8 cellular contexts compared by ENCODE assay signal in genomic region chr14:69398053-69398817, GRCh38. TPM values are rescaled to one million over a fixed set of nuclear protein-coding genes. Genes with fewer than 3 reads are reported as not detected.
DNase-seq lines count a peak whose midpoint lies in the region; ATAC-seq lines count a peak whose summit lies in the region.

Gene ERH (minus strand): TSS chr14:69398299. CDS start chr14:69398233, 66 bp downstream.
Gene SLC39A9 (plus strand): TSS chr14:69398692. CDS start chr14:69399370, 678 bp downstream.

- ATAC-seq in GM21360 (IDR thresholded peaks at IDR 0.05; ENCODE audit: unreplicated experiment), result peak; percentile 88
- ATAC-seq in effector memory CD8-positive, alpha-beta T cell (replicated peaks), result peak; percentile 86

- peaks cover 23 to 58% of the 10 kb centered on the region in 2 donors for H3K4me1 Mint-ChIP-seq in effector memory CD8-positive, alpha-beta T cell (ENCODE audit: low read depth in 2 of 2)

- DNase-seq in COLO668 (lab: John Stamatoyannopoulos, UW; ENCODE audit: unreplicated experiment) (peak; percentile 97), HT1080 (ENCODE audit: low read depth) (peak; percentile 95), NOMO-1 treated with DMSO at 0.1 percent for 48 hours (lab: John Stamatoyannopoulos, UW; ENCODE audit: unreplicated experiment) (peak; percentile 97), medulla oblongata (ENCODE audit: extremely low spot score) (peak; percentile 99)
- DNase-seq in activated CD8-positive, alpha-beta memory T cell treated with anti-CD3 and anti-CD28 coated beads for 4 hours (ENCODE audit: low read depth in 2 of 2), result peak; percentile 85 to 91
- peak; percentile 91 to 93 (median 93) for DNase-seq in effector memory CD8-positive, alpha-beta T cell
- peak; percentile 90 for DNase-seq in stimulated activated CD8-positive, alpha-beta memory T cell treated with anti-CD3 and anti-CD28 coated beads, Interleukin-12 subunit alpha, Interleukin-12 subunit beta, amount 100 ng/mL, for 1 hour (ENCODE audit: low read depth)

- H3K27ac Mint-ChIP-seq in effector memory CD8-positive, alpha-beta T cell, result peak within 1 kb of the TSS; percentile 99 to 100

- H3K9me3 Mint-ChIP-seq in effector memory CD8-positive, alpha-beta T cell, result no peaks in the 10 kb centered on the region

- H3K36me3 Mint-ChIP-seq in effector memory CD8-positive, alpha-beta T cell (ENCODE audit: insufficient read depth), result peaks cover 58% of the 10 kb centered on the region

- peak within 1 kb of the TSS; percentile 93 to 95 for H3K4me3 Mint-ChIP-seq in effector memory CD8-positive, alpha-beta T cell

- H3K27me3 Mint-ChIP-seq in effector memory CD8-positive, alpha-beta T cell, result no peaks in the 10 kb centered on the region

RNA-seq across cellular contexts. Expression of gene ERH, which starts in this region (rescaled TPM):
- total RNA-seq in HT1080 (2014; rRNA removed; shearing (Covaris generic)), result 565 and 597 TPM in 2 replicates
- 350 and 362 TPM in 2 replicates for polyA plus RNA-seq in HT1080 (2015; cell fraction: cytosol; rRNA removed)
- polyA plus RNA-seq in HT1080 (2015; cell fraction: nucleus; rRNA removed), result 120 and 136 TPM in 2 replicates

RNA-seq across cellular contexts. Expression of gene SLC39A9, which starts in this region (rescaled TPM):
- total RNA-seq in HT1080 (2014; rRNA removed; shearing (Covaris generic)), result 74.7 and 85.0 TPM in 2 replicates
- polyA plus RNA-seq in HT1080 (2015; cell fraction: cytosol; rRNA removed), result 66.2 and 77.6 TPM in 2 replicates
- 78.8 and 93.3 TPM in 2 replicates for polyA plus RNA-seq in HT1080 (2015; cell fraction: nucleus; rRNA removed)

Comparison
In these comparisons a context has a peak if more than half of its experiments do, and no peak if none do; other contexts are left out.
1. Peak in every context shown above with its lines: DNase-seq and ATAC-seq.